Comparison of ENCODE assay signal across 9 cellular contexts in the genomic region with DNA sequence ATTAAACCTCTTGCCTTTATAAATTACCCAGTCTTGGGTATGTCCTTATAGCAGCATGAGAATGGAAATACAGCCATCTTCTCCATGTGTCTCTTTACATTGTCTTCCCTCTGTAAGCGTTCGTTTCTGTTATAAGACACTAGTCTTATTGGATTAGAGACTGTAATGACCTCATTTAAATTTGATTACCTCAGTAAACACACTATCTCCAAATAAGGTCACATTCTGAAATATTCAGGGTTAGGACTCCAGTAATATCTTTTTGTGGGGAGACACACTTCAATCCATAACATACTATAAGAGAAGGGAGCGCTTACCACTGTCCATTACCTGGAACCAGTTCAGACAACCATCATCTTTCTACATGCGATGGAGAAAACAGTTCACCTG. TPM values are rescaled to one million over a fixed set of nuclear protein-coding genes. Genes with fewer than 3 reads are reported as not detected.
A peak's percentile ranks its signal among the peaks of the same experiment; 100 is the strongest.
DNase-seq lines count a peak whose midpoint lies in the region; ATAC-seq and TF ChIP-seq lines count a peak whose summit lies in the region.
"Had no signal": no experiment of that assay in that cellular context is flagged by ENCODE, and none has a peak within 500 bp of the region (broad histone marks: within the 10 kb centered on the region; RNA-seq: fewer than 3 reads in every experiment).

No MANE protein-coding gene starts in this region.

- DNase-seq in activated CD4-positive, alpha-beta T cell treated with anti-CD3 and anti-CD28 coated beads, Interleukin-2, amount 10 ng/mL, durations not matched to agents 7 days and 5 days = no peak
- DNase-seq in activated CD4-positive, alpha-beta T cell treated with anti-CD3 and anti-CD28 coated beads, Interleukin-2, amount 50 U/mL, for 4 hours = no peak
- DNase-seq in NB4 (ENCODE audit: low read depth) = no peak
- no peak for DNase-seq in activated naive CD8-positive, alpha-beta T cell treated with anti-CD3 and anti-CD28 coated beads, Interleukin-2, amount 50 U/mL, for 24 hours
- DNase-seq in stimulated activated effector memory CD8-positive, alpha-beta T cell treated with anti-CD3 and anti-CD28 coated beads, Interleukin-12 subunit alpha, Interleukin-12 subunit beta, amount 100 ng/mL, for 72 hours (ENCODE audit: low spot score in 2 of 2) = no peak
- DNase-seq in SK-N-SH = no peak
- no peak for DNase-seq in NCI-H1436 (lab: John Stamatoyannopoulos, UW)
- DNase-seq in SKM-1 treated with dmso at 0.1 percent for 144 hours (lab: John Stamatoyannopoulos, UW; ENCODE audit: unreplicated experiment) = no peak
- DNase-seq: NCI-H1694 treated with DMSO at 0.1 percent for 48 hours had no signal

- peak; percentile 4 for ATAC-seq in activated naive CD8-positive, alpha-beta T cell treated with anti-CD3 and anti-CD28 coated beads, Interleukin-2, amount 50 U/mL, for 24 hours
- peak; percentile 1 for ATAC-seq in stimulated activated effector memory CD8-positive, alpha-beta T cell treated with anti-CD3 and anti-CD28 coated beads, Interleukin-12 subunit alpha, Interleukin-12 subunit beta, amount 100 ng/mL, for 72 hours

- H3K4me1 Mint-ChIP-seq in activated CD4-positive, alpha-beta T cell treated with anti-CD3 and anti-CD28 coated beads, Interleukin-2, amount 10 ng/mL, durations not matched to agents 7 days and 5 days = peaks cover 59% of the 10 kb centered on the region
- peaks cover 81% of the 10 kb centered on the region for H3K4me1 Mint-ChIP-seq in activated naive CD8-positive, alpha-beta T cell treated with anti-CD3 and anti-CD28 coated beads, Interleukin-2, amount 50 U/mL, for 24 hours
- H3K4me1 Mint-ChIP-seq in stimulated activated effector memory CD8-positive, alpha-beta T cell treated with anti-CD3 and anti-CD28 coated beads, Interleukin-12 subunit alpha, Interleukin-12 subunit beta, amount 100 ng/mL, for 72 hours = peaks cover 61% of the 10 kb centered on the region

- no peak overlapping the region for H3K27ac ChIP-seq in SK-N-SH (ENCODE audit: low read depth in 2 of 2, low read length in 1 of 2)

- no peaks in the 10 kb centered on the region for H3K36me3 ChIP-seq in SK-N-SH (replicated peaks in 1 of 2; ENCODE audit: control insufficient read depth in 1 of 2, insufficient read depth in 2 of 2, low read length in 1 of 2)

- H3K9ac ChIP-seq in SK-N-SH = no peak overlapping the region

- H3K9me3 Mint-ChIP-seq in activated CD4-positive, alpha-beta T cell treated with anti-CD3 and anti-CD28 coated beads, Interleukin-2, amount 10 ng/mL, durations not matched to agents 7 days and 5 days = peaks cover 12% of the 10 kb centered on the region
- peaks cover 7% of the 10 kb centered on the region for H3K9me3 Mint-ChIP-seq in activated naive CD8-positive, alpha-beta T cell treated with anti-CD3 and anti-CD28 coated beads, Interleukin-2, amount 50 U/mL, for 24 hours
- H3K9me3 Mint-ChIP-seq in stimulated activated effector memory CD8-positive, alpha-beta T cell treated with anti-CD3 and anti-CD28 coated beads, Interleukin-12 subunit alpha, Interleukin-12 subunit beta, amount 100 ng/mL, for 72 hours = peaks cover 4% of the 10 kb centered on the region

- H3K36me3 Mint-ChIP-seq in activated CD4-positive, alpha-beta T cell treated with anti-CD3 and anti-CD28 coated beads, Interleukin-2, amount 10 ng/mL, durations not matched to agents 7 days and 5 days (ENCODE audit: low read depth) = peaks cover 33% of the 10 kb centered on the region
- H3K36me3 Mint-ChIP-seq in activated naive CD8-positive, alpha-beta T cell treated with anti-CD3 and anti-CD28 coated beads, Interleukin-2, amount 50 U/mL, for 24 hours (ENCODE audit: low read depth) = peaks cover 41% of the 10 kb centered on the region
- peaks cover 51% of the 10 kb centered on the region for H3K36me3 Mint-ChIP-seq in stimulated activated effector memory CD8-positive, alpha-beta T cell treated with anti-CD3 and anti-CD28 coated beads, Interleukin-12 subunit alpha, Interleukin-12 subunit beta, amount 100 ng/mL, for 72 hours

- no peak for TF ChIP-seq RAD21 in SK-N-SH (IDR thresholded peaks at IDR 0.05; ENCODE audit: low read length)

- H3K9me2 ChIP-seq in SK-N-SH = no peaks in the 10 kb centered on the region

- H3K4me3 ChIP-seq in NB4 (ENCODE audit: low read depth, low read length) (peak overlapping the region; percentile 72), SK-N-SH (ENCODE audit: low read depth in 2 of 2, low read length in 1 of 2) (no peak overlapping the region)

- CTCF ChIA-PET in activated CD4-positive, alpha-beta T cell treated with anti-CD3 and anti-CD28 coated beads, Interleukin-2, amount 10 ng/mL, durations not matched to agents 7 days and 5 days (lab: Charles Lee) = interaction anchor here (1.0 to 1.5 kb wide), 2 partner anchors 12 to 31 kb away, joined by 3 read pairs; no protein-coding TSS in a partner anchor
- CTCF ChIA-PET in SK-N-SH (lab: Yijun Ruan, JAX) = no interaction called here

- no peak overlapping the region for H3K4me2 ChIP-seq in SK-N-SH

- no peak for TF ChIP-seq EP300 in SK-N-SH (IDR thresholded peaks at IDR 0.05; ENCODE audit: borderline replicate concordance in 1 of 2, low read depth in 1 of 2, low read length in 1 of 2)

- POLR2A ChIA-PET in activated CD4-positive, alpha-beta T cell treated with anti-CD3 and anti-CD28 coated beads, Interleukin-2, amount 10 ng/mL, durations not matched to agents 7 days and 5 days (lab: Charles Lee) = interaction anchor here (0.7 to 1.3 kb wide), 4 partner anchors 25 to 98 kb away, joined by 3 to 9 read pairs (median 6); no protein-coding TSS in a partner anchor
- POLR2A ChIA-PET in SK-N-SH (lab: Yijun Ruan, JAX) = no interaction called here

- H3F3A ChIP-seq in SK-N-SH (replicated peaks; ENCODE audit: insufficient read depth) = no peaks in the 10 kb centered on the region

- TF ChIP-seq CTCF in NB4 (IDR thresholded peaks at IDR 0.05; ENCODE audit: low read depth, low read length) (no peak), SK-N-SH (IDR thresholded peaks at IDR 0.05) (no peak)

- peaks cover 0 to 3% of the 10 kb centered on the region in 2 experiments; a peak in 1 of 4 replicates for H3K4me1 ChIP-seq in SK-N-SH (ENCODE audit: control insufficient read depth in 1 of 2, insufficient read depth in 2 of 2, low read depth in 1 of 2, low read length in 1 of 2)

- no peaks in the 10 kb centered on the region for H3K79me2 ChIP-seq in SK-N-SH (ENCODE audit: insufficient read depth)

- H3K4me3 Mint-ChIP-seq in activated CD4-positive, alpha-beta T cell treated with anti-CD3 and anti-CD28 coated beads, Interleukin-2, amount 10 ng/mL, durations not matched to agents 7 days and 5 days = peak overlapping the region; percentile 80
- peak overlapping the region; percentile 94 for H3K4me3 Mint-ChIP-seq in activated naive CD8-positive, alpha-beta T cell treated with anti-CD3 and anti-CD28 coated beads, Interleukin-2, amount 50 U/mL, for 24 hours
- H3K4me3 Mint-ChIP-seq in stimulated activated effector memory CD8-positive, alpha-beta T cell treated with anti-CD3 and anti-CD28 coated beads, Interleukin-12 subunit alpha, Interleukin-12 subunit beta, amount 100 ng/mL, for 72 hours = peak overlapping the region; percentile 81

- WGBS in SK-N-SH (ENCODE audit: low lambda C conversion rate) = 93% methylated on average over 4 of the region's 4 CpGs

- H3K27ac Mint-ChIP-seq in activated CD4-positive, alpha-beta T cell treated with anti-CD3 and anti-CD28 coated beads, Interleukin-2, amount 10 ng/mL, durations not matched to agents 7 days and 5 days = peak overlapping the region; percentile 94
- peak overlapping the region; percentile 100 for H3K27ac Mint-ChIP-seq in activated naive CD8-positive, alpha-beta T cell treated with anti-CD3 and anti-CD28 coated beads, Interleukin-2, amount 50 U/mL, for 24 hours
- peak overlapping the region; percentile 99 for H3K27ac Mint-ChIP-seq in stimulated activated effector memory CD8-positive, alpha-beta T cell treated with anti-CD3 and anti-CD28 coated beads, Interleukin-12 subunit alpha, Interleukin-12 subunit beta, amount 100 ng/mL, for 72 hours

- TF ChIP-seq POLR2A in NB4 (IDR thresholded peaks at IDR 0.05; ENCODE audit: extremely low read depth, insufficient read length) = no peak

- H3K27me3 Mint-ChIP-seq in activated CD4-positive, alpha-beta T cell treated with anti-CD3 and anti-CD28 coated beads, Interleukin-2, amount 10 ng/mL, durations not matched to agents 7 days and 5 days = no peaks in the 10 kb centered on the region
- H3K27me3 Mint-ChIP-seq in activated naive CD8-positive, alpha-beta T cell treated with anti-CD3 and anti-CD28 coated beads, Interleukin-2, amount 50 U/mL, for 24 hours = no peaks in the 10 kb centered on the region

- H2AFZ ChIP-seq in SK-N-SH (ENCODE audit: low read depth) = no peak overlapping the region

- H3K27me3 ChIP-seq in SK-N-SH (ENCODE audit: insufficient read depth) = no peaks in the 10 kb centered on the region

- H3K9me3 ChIP-seq in SK-N-SH = no peaks in the 10 kb centered on the region

- H4K20me1 ChIP-seq in SK-N-SH (ENCODE audit: insufficient read depth) = no peaks in the 10 kb centered on the region

TF ChIP-seq in SK-N-SH, 30 proteins besides CTCF, POLR2A, EP300 and RAD21:
- TF ChIP-seq RCOR1 (IDR thresholded peaks at IDR 0.05; ENCODE audit: low read length) (no peak), JUND (IDR thresholded peaks at IDR 0.05) (no peak), RXRA (IDR thresholded peaks at IDR 0.05; ENCODE audit: borderline replicate concordance, low read depth) (no peak), TAF1 (IDR thresholded peaks at IDR 0.05; ENCODE audit: borderline replicate concordance, low read depth, low read length) (no peak), SMC3 (IDR thresholded peaks at IDR 0.05; ENCODE audit: low read depth, low read length) (no peak)

RNA-seq across cellular contexts. Expression of gene CD47, which starts 34.3 kb away (rescaled TPM):
- 100 to 1,000 TPM; 145 to 161 TPM for total RNA-seq in activated CD4-positive, alpha-beta T cell treated with anti-CD3 and anti-CD28 coated beads, Interleukin-2, amount 10 ng/mL, durations not matched to agents 7 days and 5 days
- polyA plus RNA-seq in SK-N-SH (2012; rRNA removed) = 19.6 and 20.0 TPM in 2 replicates
- polyA plus RNA-seq in SK-N-SH (2012; cell fraction: cytosol; rRNA removed) = 27.8 and 35.8 TPM in 2 replicates
- polyA plus RNA-seq in SK-N-SH (2012; cell fraction: nucleus; rRNA removed) = 11.7 and 24.3 TPM in 2 replicates
